ENCODE assay signal across 1 cellular context in genomic region chr16:23687034-23687808, GRCh38.
TF ChIP-seq lines count a peak whose summit lies in the region.

No MANE protein-coding gene starts in this region.

TF ChIP-seq in HepG2, 621 proteins besides CTCF, POLR2A, EP300 and RAD21:
- TF ChIP-seq ZNF253 (CRISPR knock-in tag; IDR thresholded peaks at IDR 0.05; ENCODE audit: borderline replicate concordance), result 0 out of 2 replicates have a peak, but pooled peaks have one; percentile 9
- peak; percentile 65 for TF ChIP-seq RBFOX2 (IDR thresholded peaks at IDR 0.05; ENCODE audit: low read depth, low read length)
- no peak for TF ChIP-seq ZNF615 (CRISPR knock-in tag; IDR thresholded peaks at IDR 0.05; ENCODE audit: borderline replicate concordance)
- TF ChIP-seq ZNF770 (CRISPR knock-in tag; IDR thresholded peaks at IDR 0.05), result no peak
- no peak for TF ChIP-seq ZFP91 (CRISPR knock-in tag; IDR thresholded peaks at IDR 0.05; ENCODE audit: borderline replicate concordance)
- no peak for TF ChIP-seq SP4 (CRISPR knock-in tag; IDR thresholded peaks at IDR 0.05)
- TF ChIP-seq FOXO1 (CRISPR knock-in tag; IDR thresholded peaks at IDR 0.05), result 0 out of 2 replicates have a peak, but pooled peaks have one; percentile 6
- TF ChIP-seq ZBTB42 (CRISPR knock-in tag; IDR thresholded peaks at IDR 0.05), result no peak
- 0 out of 2 replicates have a peak, but pooled peaks have one; percentile 20 for TF ChIP-seq NRL (CRISPR knock-in tag; IDR thresholded peaks at IDR 0.05; ENCODE audit: borderline replicate concordance)
- no peak for TF ChIP-seq ZNF891 (CRISPR knock-in tag; IDR thresholded peaks at IDR 0.05)
- TF ChIP-seq KDM1A (CRISPR knock-in tag; IDR thresholded peaks at IDR 0.05), result no peak
- no peak for TF ChIP-seq E2F5 (CRISPR knock-in tag; conservative IDR thresholded peaks at IDR 0.05)
- TF ChIP-seq, protein P1, sequence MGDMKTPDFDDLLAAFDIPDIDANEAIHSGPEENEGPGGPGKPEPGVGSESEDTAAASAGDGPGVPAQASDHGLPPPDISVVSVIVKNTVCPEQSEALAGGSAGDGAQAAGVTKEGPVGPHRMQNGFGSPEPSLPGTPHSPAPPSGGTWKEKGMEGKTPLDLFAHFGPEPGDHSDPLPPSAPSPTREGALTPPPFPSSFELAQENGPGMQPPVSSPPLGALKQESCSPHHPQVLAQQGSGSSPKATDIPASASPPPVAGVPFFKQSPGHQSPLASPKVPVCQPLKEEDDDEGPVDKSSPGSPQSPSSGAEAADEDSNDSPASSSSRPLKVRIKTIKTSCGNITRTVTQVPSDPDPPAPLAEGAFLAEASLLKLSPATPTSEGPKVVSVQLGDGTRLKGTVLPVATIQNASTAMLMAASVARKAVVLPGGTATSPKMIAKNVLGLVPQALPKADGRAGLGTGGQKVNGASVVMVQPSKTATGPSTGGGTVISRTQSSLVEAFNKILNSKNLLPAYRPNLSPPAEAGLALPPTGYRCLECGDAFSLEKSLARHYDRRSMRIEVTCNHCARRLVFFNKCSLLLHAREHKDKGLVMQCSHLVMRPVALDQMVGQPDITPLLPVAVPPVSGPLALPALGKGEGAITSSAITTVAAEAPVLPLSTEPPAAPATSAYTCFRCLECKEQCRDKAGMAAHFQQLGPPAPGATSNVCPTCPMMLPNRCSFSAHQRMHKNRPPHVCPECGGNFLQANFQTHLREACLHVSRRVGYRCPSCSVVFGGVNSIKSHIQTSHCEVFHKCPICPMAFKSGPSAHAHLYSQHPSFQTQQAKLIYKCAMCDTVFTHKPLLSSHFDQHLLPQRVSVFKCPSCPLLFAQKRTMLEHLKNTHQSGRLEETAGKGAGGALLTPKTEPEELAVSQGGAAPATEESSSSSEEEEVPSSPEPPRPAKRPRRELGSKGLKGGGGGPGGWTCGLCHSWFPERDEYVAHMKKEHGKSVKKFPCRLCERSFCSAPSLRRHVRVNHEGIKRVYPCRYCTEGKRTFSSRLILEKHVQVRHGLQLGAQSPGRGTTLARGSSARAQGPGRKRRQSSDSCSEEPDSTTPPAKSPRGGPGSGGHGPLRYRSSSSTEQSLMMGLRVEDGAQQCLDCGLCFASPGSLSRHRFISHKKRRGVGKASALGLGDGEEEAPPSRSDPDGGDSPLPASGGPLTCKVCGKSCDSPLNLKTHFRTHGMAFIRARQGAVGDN (CRISPR knock-in tag; IDR thresholded peaks at IDR 0.05), result 0 out of 2 replicates have a peak, but pooled peaks have one; percentile 11
- TF ChIP-seq KLF12 (CRISPR knock-in tag; IDR thresholded peaks at IDR 0.05; ENCODE audit: borderline replicate concordance), result no peak
- TF ChIP-seq AGO2 (optimal IDR thresholded peaks at IDR 0.05; ENCODE audit: low read depth, low read length), result peak; percentile 89
TF ChIP-seq in HepG2: peak in this region for 6.
